In the genomic region with DNA sequence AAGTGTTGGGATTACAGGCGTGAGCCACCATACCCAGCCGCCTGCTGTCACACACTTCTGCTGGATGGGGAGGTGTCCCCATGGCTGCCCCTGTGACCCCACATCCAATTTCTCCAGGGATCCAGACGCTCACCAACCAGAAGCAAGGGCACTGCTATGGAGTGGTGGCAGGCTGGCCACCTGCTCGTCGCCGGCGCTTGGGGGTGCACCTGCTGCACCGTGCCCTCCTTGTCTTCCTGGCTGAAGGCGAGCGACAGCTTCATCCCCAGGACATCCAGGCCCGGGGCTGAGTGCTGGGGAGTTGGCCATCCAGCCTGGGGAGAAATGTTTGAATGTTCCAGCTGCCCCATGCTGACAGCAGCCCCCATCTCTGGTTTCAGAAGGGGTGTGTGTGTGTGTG, we compare ENCODE assay signal across 26 cellular contexts. TPM values are rescaled to one million over a fixed set of nuclear protein-coding genes. Genes with fewer than 3 reads are reported as not detected.
DNase-seq lines count a peak whose midpoint lies in the region; ATAC-seq and TF ChIP-seq lines count a peak whose summit lies in the region.
"Had no signal": no experiment of that assay in that cellular context is flagged by ENCODE, and none has a peak within 500 bp of the region (broad histone marks: within the 10 kb centered on the region; RNA-seq: fewer than 3 reads in every experiment).

No MANE protein-coding gene starts in this region.

- H3K4ac ChIP-seq in IMR-90 (ENCODE audit: low read depth, low read length): no peak overlapping the region
- no peak overlapping the region for H3K4ac ChIP-seq in mesenchymal stem cell (ENCODE audit: low read depth in 1 of 2, low read length in 2 of 2)

- H3K18ac ChIP-seq in IMR-90 (ENCODE audit: low read depth, low read length): no peak overlapping the region
- no peak overlapping the region for H3K18ac ChIP-seq in mesenchymal stem cell (ENCODE audit: low read depth in 1 of 2, low read length in 2 of 2)

- CTCF ChIA-PET in IMR-90 (lab: Yijun Ruan, JAX): no interaction called here

- H3K9me3 ChIP-seq in IMR-90 (ENCODE audit: control insufficient read depth, insufficient read depth, low read length): no peaks in the 10 kb centered on the region
- no peaks in the 10 kb centered on the region for H3K9me3 ChIP-seq in mesenchymal stem cell (ENCODE audit: control insufficient read depth, low read length)
- H3K9me3 ChIP-seq: BE2C, BLaER1 had no signal

- no peaks in the 10 kb centered on the region for H3K4me1 Mint-ChIP-seq in type B pancreatic cell (ENCODE audit: unreplicated experiment)

- H3K27ac Mint-ChIP-seq in type B pancreatic cell: no peak overlapping the region
- H3K27ac Mint-ChIP-seq: CD4-positive, alpha-beta memory T cell; CD4-positive, CD25-positive, alpha-beta regulatory T cell; CD8-positive, alpha-beta memory T cell had no signal

- BruUV-seq in IMR-90 (replicated peaks; lab: Mats Ljungman, UMichigan): no TSS peak

- no peak overlapping the region for H3K4me3 ChIP-seq in IMR-90 (ENCODE audit: insufficient read depth, low read depth, low read length)
- H3K4me3 ChIP-seq in mesenchymal stem cell (ENCODE audit: insufficient read depth in 1 of 2, low read depth in 1 of 2, low read length in 2 of 2): no peak overlapping the region
- H3K4me3 ChIP-seq: BLaER1, GM12878 had no signal

- WGBS in IMR-90 (ENCODE audit: extremely low coverage in 2 of 2, insufficient read length in 1 of 2), 2 experiments: 94% methylated on average over 7 of the region's 11 CpGs; no CpG with 5 or more reads in 1 of the 2 experiments
- WGBS in mesenchymal stem cell: 95% methylated on average over 11 of the region's 11 CpGs

- TF ChIP-seq CTCF in IMR-90 (conservative IDR thresholded peaks at IDR 0.05; ENCODE audit: low read depth, low read length) (no peak), type B pancreatic cell (conservative IDR thresholded peaks at IDR 0.05) (no peak)

- peak overlapping the region; percentile 42 for H2AK9ac ChIP-seq in IMR-90 (replicated peaks; ENCODE audit: low read depth, low read length, poor library complexity)

- H3K4me2 ChIP-seq in IMR-90 (ENCODE audit: low read depth, low read length) (no peak overlapping the region), mesenchymal stem cell (ENCODE audit: low read length, poor library complexity, severe bottlenecking) (no peak overlapping the region)
- H3K4me2 ChIP-seq: BLaER1 had no signal

- no peaks in the 10 kb centered on the region for H3K9me3 Mint-ChIP-seq in type B pancreatic cell
- H3K9me3 Mint-ChIP-seq: CD14-positive monocyte; CD4-positive, alpha-beta memory T cell; CD8-positive, alpha-beta memory T cell had no signal

- H2BK15ac ChIP-seq in IMR-90 (ENCODE audit: low read depth, low read length): no peak overlapping the region
- H2BK15ac ChIP-seq in mesenchymal stem cell (ENCODE audit: low read depth, poor library complexity, severe bottlenecking): no peak overlapping the region

- intact Hi-C loops in IMR-90 (cut with micrococcal nuclease): loop anchor here (10.0 kb wide), 1 partner anchor 511 kb away; no protein-coding TSS in a partner anchor

- no peak for ATAC-seq in IMR-90 (ENCODE audit: low read depth)
- ATAC-seq: GM12878 had no signal

- H2AFZ ChIP-seq in IMR-90 (replicated peaks; ENCODE audit: low read length, poor library complexity): no peak overlapping the region
- no peak overlapping the region for H2AFZ ChIP-seq in mesenchymal stem cell (ENCODE audit: low read depth, low read length)

- H3K4me3 Mint-ChIP-seq in type B pancreatic cell: no peak overlapping the region
- H3K4me3 Mint-ChIP-seq: CD14-positive monocyte; CD4-positive, alpha-beta memory T cell; CD4-positive, CD25-positive, alpha-beta regulatory T cell; CD8-positive, alpha-beta memory T cell had no signal

- H3K23ac ChIP-seq in IMR-90 (ENCODE audit: low read depth, low read length) (no peak overlapping the region), mesenchymal stem cell (ENCODE audit: low read length in 2 of 2) (no peak overlapping the region)

- H2BK120ac ChIP-seq in IMR-90 (ENCODE audit: low read depth, low read length) (no peak overlapping the region), mesenchymal stem cell (ENCODE audit: low read depth, low read length) (no peak overlapping the region)

- H3K79me1 ChIP-seq in IMR-90 (ENCODE audit: low read depth in 1 of 2, low read length in 2 of 2) (no peaks in the 10 kb centered on the region), mesenchymal stem cell (replicated peaks; ENCODE audit: low read length, poor library complexity, severe bottlenecking) (no peaks in the 10 kb centered on the region)

- H3K27ac ChIP-seq in IMR-90 (ENCODE audit: insufficient read depth, low read length): no peak overlapping the region
- no peak overlapping the region for H3K27ac ChIP-seq in mesenchymal stem cell (ENCODE audit: low read length, poor library complexity, severe bottlenecking)
- H3K27ac ChIP-seq: BLaER1 had no signal

- TF ChIP-seq RAD21 in IMR-90 (IDR thresholded peaks at IDR 0.05; ENCODE audit: low read length): no peak

- H4K91ac ChIP-seq in IMR-90 (ENCODE audit: insufficient read depth, low read depth, low read length) (no peak overlapping the region), mesenchymal stem cell (ENCODE audit: low read length) (peak overlapping the region; percentile 73)

- H2BK5ac ChIP-seq in IMR-90 (ENCODE audit: low read depth, low read length, poor library complexity, severe bottlenecking) (no peak overlapping the region), mesenchymal stem cell (ENCODE audit: low read depth, low read length, poor library complexity, severe bottlenecking) (no peak overlapping the region)

- H3K36me3 ChIP-seq in IMR-90 (ENCODE audit: control insufficient read depth, insufficient read depth, low read length): no peaks in the 10 kb centered on the region
- H3K36me3 ChIP-seq in mesenchymal stem cell (ENCODE audit: control insufficient read depth in 1 of 2, insufficient read depth in 2 of 2, low read depth in 1 of 2, low read length in 2 of 2): peaks cover 0 to 14% of the 10 kb centered on the region in 2 experiments
- H3K36me3 ChIP-seq: BE2C had no signal

- H3K27me3 Mint-ChIP-seq in type B pancreatic cell: peaks cover 3% of the 10 kb centered on the region

- H3K36me3 Mint-ChIP-seq in type B pancreatic cell: no peaks in the 10 kb centered on the region
- H3K36me3 Mint-ChIP-seq: CD4-positive, CD25-positive, alpha-beta regulatory T cell; CD8-positive, alpha-beta memory T cell had no signal

- H3K9me1 ChIP-seq in IMR-90 (ENCODE audit: insufficient read depth, low read length): no peaks in the 10 kb centered on the region

- no peak overlapping the region for H3K56ac ChIP-seq in IMR-90 (ENCODE audit: extremely low read depth, insufficient read depth, low read length)

- H4K8ac ChIP-seq in IMR-90 (ENCODE audit: low read depth in 2 of 2, low read length in 2 of 2): no peak overlapping the region
- peak overlapping the region; percentile 36 for H4K8ac ChIP-seq in mesenchymal stem cell (ENCODE audit: low read length)

- H4K5ac ChIP-seq in IMR-90 (ENCODE audit: low read depth, low read length): no peak overlapping the region

- peaks cover 2% of the 10 kb centered on the region; the same call in 1 of the 2 replicates for H3K4me1 ChIP-seq in IMR-90 (ENCODE audit: control insufficient read depth, insufficient read depth, low read length)
- peaks cover 9% of the 10 kb centered on the region for H3K4me1 ChIP-seq in mesenchymal stem cell (ENCODE audit: control insufficient read depth, insufficient read depth, low read depth, low read length)
- H3K4me1 ChIP-seq: BE2C had no signal

- H3K14ac ChIP-seq in IMR-90 (replicated peaks; ENCODE audit: low read depth, low read length) (no peak overlapping the region), mesenchymal stem cell (ENCODE audit: low read length in 2 of 2) (no peak overlapping the region)

- H2AK5ac ChIP-seq in IMR-90 (ENCODE audit: low read depth, low read length) (no peak overlapping the region), mesenchymal stem cell (ENCODE audit: low read length, severe bottlenecking) (no peak overlapping the region)

- no peak overlapping the region for H2BK20ac ChIP-seq in IMR-90 (ENCODE audit: low read depth, low read length)

- H2BK12ac ChIP-seq in mesenchymal stem cell (ENCODE audit: low read length in 2 of 2): no peak overlapping the region

- DNase-seq in IMR-90 (no peak), mesenchymal stem cell (no peak), NCI-H2081 (lab: John Stamatoyannopoulos, UW) (no peak), type B pancreatic cell (ENCODE audit: extremely low spot score, unreplicated experiment) (no peak), NCI-H1105 treated with DMSO at 0.1 percent for 48 hours (lab: John Stamatoyannopoulos, UW) (no peak)
- DNase-seq: 8988T; ACHN; BE2C; C1 segment of cervical spinal cord; CD4-positive, alpha-beta memory T cell; CD4-positive, CD25-positive, alpha-beta regulatory T cell; CD8-positive, alpha-beta memory T cell; COR-L47; DMS 273 treated with DMSO at 0.1 percent for 48 hours; DMS153; DMS53; DMS79; DND-41; EL; GDM1 had no signal

- H4K20me1 ChIP-seq in IMR-90 (ENCODE audit: insufficient read depth, low read length): no peaks in the 10 kb centered on the region

- no peak for TF ChIP-seq POLR2A in IMR-90 (IDR thresholded peaks at IDR 0.05; ENCODE audit: low read depth, low read length)

- in situ Hi-C loops in IMR-90 (cut with MboI; ENCODE audit: low sequenced_read_pairs): loop anchor here (5.0 to 10.0 kb wide), 2 partner anchors 81 to 214 kb away; no protein-coding TSS in a partner anchor

- POLR2A ChIA-PET in IMR-90 (lab: Charles Lee; ENCODE audit: unreplicated experiment): no interaction called here

- dilution Hi-C loops in IMR-90 (cut with HindIII; ENCODE audit: low sequenced_read_pairs, unreplicated experiment): no loop called here

- H3K27me3 ChIP-seq in IMR-90 (ENCODE audit: control insufficient read depth, insufficient read depth, low read length) (no peaks in the 10 kb centered on the region), mesenchymal stem cell (ENCODE audit: control insufficient read depth in 1 of 2, insufficient read depth in 1 of 2, low read length in 2 of 2) (peaks cover 0 to 4% of the 10 kb centered on the region in 2 experiments)
- H3K27me3 ChIP-seq: BLaER1 had no signal

- no peak overlapping the region for H3K9ac ChIP-seq in IMR-90 (ENCODE audit: low read depth, low read length)
- no peak overlapping the region for H3K9ac ChIP-seq in mesenchymal stem cell (ENCODE audit: low read length)
- H3K9ac ChIP-seq: BLaER1 had no signal

RNA-seq across cellular contexts. Expression of a gene that starts 4.6 kb away (rescaled TPM):
- total RNA-seq in IMR-90 (2012; rRNA removed) (under 0.01 and 0.28 TPM in 2 replicates), type B pancreatic cell (ENCODE audit: low replicate concordance) (1.3 and 5.9 TPM in 2 replicates)
- polyA plus RNA-seq in IMR-90 (2012; rRNA removed): 0.87 and 1.0 TPM in 2 replicates
- polyA plus RNA-seq in IMR-90 (2012; cell fraction: cytosol; rRNA removed): 0.21 and 0.33 TPM in 2 replicates
- 3.9 and 9.0 TPM in 2 replicates for polyA plus RNA-seq in IMR-90 (2012; cell fraction: nucleus; rRNA removed; ENCODE audit: low replicate concordance)
- 0.36 TPM for polyA plus RNA-seq in mesenchymal stem cell (2013, experiment 1 of 2)
- 0.34 TPM for polyA plus RNA-seq in mesenchymal stem cell (2013, experiment 2 of 2)

RNA-seq across cellular contexts. Expression of a gene that starts 17.0 kb away (rescaled TPM):
- total RNA-seq in IMR-90 (2012; rRNA removed) (3.6 and 3.9 TPM in 2 replicates), type B pancreatic cell (ENCODE audit: low replicate concordance) (11.6 and 14.3 TPM in 2 replicates)
- polyA plus RNA-seq in IMR-90 (2012; rRNA removed): 10.2 and 11.4 TPM in 2 replicates
- polyA plus RNA-seq in IMR-90 (2012; cell fraction: cytosol; rRNA removed): 8.5 and 19.6 TPM in 2 replicates
- polyA plus RNA-seq in IMR-90 (2012; cell fraction: nucleus; rRNA removed; ENCODE audit: low replicate concordance): 4.4 and 10.7 TPM in 2 replicates
- polyA plus RNA-seq in mesenchymal stem cell (2013, experiment 1 of 2): 5.3 TPM
- polyA plus RNA-seq in mesenchymal stem cell (2013, experiment 2 of 2): 5.1 TPM

RNA-seq across cellular contexts. Expression of a gene that starts 19.0 kb away (rescaled TPM):
- total RNA-seq in IMR-90 (2012; rRNA removed) (76.7 and 101 TPM in 2 replicates), type B pancreatic cell (ENCODE audit: low replicate concordance) (84.6 and 93.3 TPM in 2 replicates)
- 95.1 and 106 TPM in 2 replicates for polyA plus RNA-seq in IMR-90 (2012; rRNA removed)
- 102 and 118 TPM in 2 replicates for polyA plus RNA-seq in IMR-90 (2012; cell fraction: cytosol; rRNA removed)
- 135 and 157 TPM in 2 replicates for polyA plus RNA-seq in IMR-90 (2012; cell fraction: nucleus; rRNA removed; ENCODE audit: low replicate concordance)
- 100 TPM for polyA plus RNA-seq in mesenchymal stem cell (2013, experiment 1 of 2)
- 103 TPM for polyA plus RNA-seq in mesenchymal stem cell (2013, experiment 2 of 2)

RNA-seq across cellular contexts. Expression of a gene that starts 19.4 kb away (rescaled TPM):
- total RNA-seq in IMR-90 (2012; rRNA removed) (7.3 and 17.2 TPM in 2 replicates), type B pancreatic cell (ENCODE audit: low replicate concordance) (79.2 and 111 TPM in 2 replicates)
- polyA plus RNA-seq in IMR-90 (2012; rRNA removed): 31.7 and 37.0 TPM in 2 replicates
- 87.8 and 125 TPM in 2 replicates for polyA plus RNA-seq in IMR-90 (2012; cell fraction: cytosol; rRNA removed)
- polyA plus RNA-seq in IMR-90 (2012; cell fraction: nucleus; rRNA removed; ENCODE audit: low replicate concordance): 22.6 and 29.1 TPM in 2 replicates
- 81.3 TPM for polyA plus RNA-seq in mesenchymal stem cell (2013, experiment 1 of 2)
- polyA plus RNA-seq in mesenchymal stem cell (2013, experiment 2 of 2): 83.5 TPM

RNA-seq across cellular contexts. Expression of a gene that starts 21.7 kb away (rescaled TPM):
- total RNA-seq in IMR-90 (2012; rRNA removed): not detected in 2 replicates
- not detected in 2 replicates for polyA plus RNA-seq in IMR-90 (2012; rRNA removed)
- not detected in 2 replicates for polyA plus RNA-seq in IMR-90 (2012; cell fraction: cytosol; rRNA removed)
- polyA plus RNA-seq in IMR-90 (2012; cell fraction: nucleus; rRNA removed; ENCODE audit: low replicate concordance): 0.05 and 0.07 TPM in 2 replicates
- not detected for polyA plus RNA-seq in mesenchymal stem cell (2013, experiment 1 of 2)
- polyA plus RNA-seq in mesenchymal stem cell (2013, experiment 2 of 2): not detected
- 0.29 TPM in 1 of 2 replicates, not detected in the other for total RNA-seq in type B pancreatic cell (ENCODE audit: low replicate concordance)
- total RNA-seq: A673; CD4-positive, CD25-positive, alpha-beta regulatory T cell; Daoy had no signal
- polyA plus RNA-seq: AG04450; CD14-positive monocyte; CD4-positive, CD25-positive, alpha-beta regulatory T cell; CD8-positive, alpha-beta memory T cell had no signal
